11 cellular contexts compared by ENCODE assay signal in genomic region chr13:97255515-97255999, GRCh38. TPM values are rescaled to one million over a fixed set of nuclear protein-coding genes. Genes with fewer than 3 reads are reported as not detected.
DNase-seq lines count a peak whose midpoint lies in the region; ATAC-seq and TF ChIP-seq lines count a peak whose summit lies in the region.
"Had no signal": no experiment of that assay in that cellular context is flagged by ENCODE, and none has a peak within 500 bp of the region (broad histone marks: within the 10 kb centered on the region; RNA-seq: fewer than 3 reads in every experiment).

No MANE protein-coding gene starts in this region.

- H3K36me3 Mint-ChIP-seq in CD8-positive, alpha-beta T cell: peaks cover 32% of the 10 kb centered on the region

- 36 to 42% (median 40%) methylated on average over 3 of the region's 3 CpGs for WGBS in adrenal gland, 4 donors
- WGBS in right lobe of liver (ENCODE audit: insufficient coverage, low coverage, low lambda C conversion rate, missing lambda C conversion rate): 20% methylated on average over 3 of the region's 3 CpGs

- H3K27me3 Mint-ChIP-seq in CD8-positive, alpha-beta T cell (ENCODE audit: low read depth): no peaks in the 10 kb centered on the region
- H3K27me3 Mint-ChIP-seq: CD4-positive, CD25-positive, alpha-beta regulatory T cell had no signal

- TF ChIP-seq CTCF in right atrium auricular region (IDR thresholded peaks at IDR 0.05) (no peak), adrenal gland (IDR thresholded peaks at IDR 0.05) (no peak), right lobe of liver (IDR thresholded peaks at IDR 0.05) (no peak), upper lobe of right lung (IDR thresholded peaks at IDR 0.05) (no peak)
- TF ChIP-seq CTCF in CD8-positive, alpha-beta T cell (IDR thresholded peaks at IDR 0.05): no peak

- ATAC-seq in Right ventricle myocardium inferior: no peak
- peak in 3 of 4 donors; percentile 2 to 13 (median 8) for ATAC-seq in right lobe of liver
- no peak for ATAC-seq in upper lobe of right lung
- ATAC-seq in esophagus mucosa: no peak
- no peak for ATAC-seq in HG03025 (IDR thresholded peaks at IDR 0.05; ENCODE audit: low FRiP score, unreplicated experiment)
- ATAC-seq in CD8-positive, alpha-beta T cell: no peak

- DNase-seq in right atrium auricular region (ENCODE audit: low spot score) (no peak), Right ventricle myocardium inferior (ENCODE audit: missing footprints) (no peak), adrenal gland (no peak), right lobe of liver (no peak), upper lobe of right lung (no peak)
- no peak for DNase-seq in CD8-positive, alpha-beta T cell
- DNase-seq: CD4-positive, CD25-positive, alpha-beta regulatory T cell; NCI-H146 had no signal

- POLR2A ChIA-PET in CD8-positive, alpha-beta T cell (lab: Charles Lee): no interaction called here

- H3K27ac Mint-ChIP-seq in CD8-positive, alpha-beta T cell: no peak overlapping the region
- H3K27ac Mint-ChIP-seq: CD4-positive, CD25-positive, alpha-beta regulatory T cell had no signal

- H3K4me3 ChIP-seq in right atrium auricular region: no peak overlapping the region
- H3K4me3 ChIP-seq in adrenal gland: no peak overlapping the region
- no peak overlapping the region for H3K4me3 ChIP-seq in right lobe of liver
- H3K4me3 ChIP-seq in upper lobe of right lung: no peak overlapping the region
- H3K4me3 ChIP-seq in CD8-positive, alpha-beta T cell (ENCODE audit: low read depth, low read length): no peak overlapping the region
- H3K4me3 ChIP-seq: SK-N-MC had no signal

- H3K36me3 ChIP-seq in right atrium auricular region: no peaks in the 10 kb centered on the region
- H3K36me3 ChIP-seq in adrenal gland (replicated peaks in 1 of 2): no peaks in the 10 kb centered on the region
- no peaks in the 10 kb centered on the region for H3K36me3 ChIP-seq in right lobe of liver
- H3K36me3 ChIP-seq in upper lobe of right lung: no peaks in the 10 kb centered on the region
- H3K36me3 ChIP-seq in CD8-positive, alpha-beta T cell (ENCODE audit: insufficient read depth, low read length): no peaks in the 10 kb centered on the region

- CTCF ChIA-PET in CD8-positive, alpha-beta T cell (lab: Charles Lee): interaction anchor here (1.6 kb wide), 1 partner anchor 146 kb away, joined by 4 read pairs; no protein-coding TSS in a partner anchor

- no peak overlapping the region for H3K4me3 Mint-ChIP-seq in CD8-positive, alpha-beta T cell

- H3K4me1 ChIP-seq in right atrium auricular region (peaks cover 0 to 76% of the 10 kb centered on the region in 2 donors), adrenal gland (replicated peaks in 1 of 2) (peaks cover 61 to 95% of the 10 kb centered on the region in 2 donors), right lobe of liver (peaks cover 0 to 68% (median 34%) of the 10 kb centered on the region in 4 donors), upper lobe of right lung (peaks cover 66% of the 10 kb centered on the region)
- H3K4me1 ChIP-seq in CD8-positive, alpha-beta T cell (ENCODE audit: insufficient read depth, low read length): peaks cover 6% of the 10 kb centered on the region

- H3K27me3 ChIP-seq in right atrium auricular region (no peaks in the 10 kb centered on the region), adrenal gland (no peaks in the 10 kb centered on the region), right lobe of liver (no peaks in the 10 kb centered on the region), upper lobe of right lung (no peaks in the 10 kb centered on the region)
- no peaks in the 10 kb centered on the region for H3K27me3 ChIP-seq in CD8-positive, alpha-beta T cell (ENCODE audit: insufficient read depth, low read length)

- H3K9me3 ChIP-seq in right atrium auricular region (no peaks in the 10 kb centered on the region), adrenal gland (replicated peaks in 1 of 3) (no peaks in the 10 kb centered on the region), right lobe of liver (no peaks in the 10 kb centered on the region), upper lobe of right lung (no peaks in the 10 kb centered on the region)
- H3K9me3 ChIP-seq in CD8-positive, alpha-beta T cell (ENCODE audit: low read length): no peaks in the 10 kb centered on the region

- no peaks in the 10 kb centered on the region for H3K9me3 Mint-ChIP-seq in CD8-positive, alpha-beta T cell
- H3K9me3 Mint-ChIP-seq: CD4-positive, CD25-positive, alpha-beta regulatory T cell had no signal

- intact Hi-C loops in Right ventricle myocardium inferior (cut with DNase I) (no loop called here), adrenal gland (cut with DNase I) (no loop called here), right lobe of liver (cut with DNase I) (no loop called here), upper lobe of right lung (cut with DNase I) (no loop called here)
- intact Hi-C loops in CD8-positive, alpha-beta T cell (cut with DNase I, micrococcal nuclease): no loop called here

- peaks cover 57% of the 10 kb centered on the region for H3K4me1 Mint-ChIP-seq in CD8-positive, alpha-beta T cell (ENCODE audit: low read depth)

- H3K27ac ChIP-seq in right atrium auricular region: peak overlapping the region; percentile 70 to 75
- H3K27ac ChIP-seq in adrenal gland: peak overlapping the region; percentile 81 to 95 (median 89)
- H3K27ac ChIP-seq in right lobe of liver: peak overlapping the region; percentile 67 to 93 (median 90)
- peak overlapping the region; percentile 24 for H3K27ac ChIP-seq in upper lobe of right lung
- no peak overlapping the region for H3K27ac ChIP-seq in CD8-positive, alpha-beta T cell (ENCODE audit: low read depth, low read length)
- H3K27ac ChIP-seq: SK-N-MC had no signal

- no peak for TF ChIP-seq POLR2A in adrenal gland (IDR thresholded peaks at IDR 0.05)
- TF ChIP-seq POLR2A in right lobe of liver (IDR thresholded peaks at IDR 0.05): peak; percentile 41

RNA-seq across cellular contexts. Expression of gene MBNL2, which starts 33.4 kb away (rescaled TPM):
- total RNA-seq in right atrium auricular region (10 to 100 TPM; 62.0 to 81.6 TPM), Right ventricle myocardium inferior (69.1 TPM), adrenal gland (100 to 1,000 TPM; 102 to 250 (median 163) TPM), right lobe of liver (100 to 1,000 TPM in 3 of 6 experiments, 10 to 100 TPM in 3; 30.3 to 135 (median 81.5) TPM), upper lobe of right lung (60.6 TPM), esophagus mucosa (28.1 TPM)
- 100 to 1,000 TPM in 1 of 3 donors, 10 to 100 TPM in 2; 29.2 to 119 (median 40.2) TPM for polyA plus RNA-seq in adrenal gland
- total RNA-seq in CD8-positive, alpha-beta T cell: 10 to 100 TPM; 31.2 to 33.2 TPM

Comparison
In these comparisons a context has a peak if more than half of its experiments do, and no peak if none do; other contexts are left out.
1. ATAC-seq: peak in right lobe of liver (3 of 4); none in Right ventricle myocardium inferior (single experiment), upper lobe of right lung (single experiment), esophagus mucosa (single experiment), HG03025 (single experiment) and CD8-positive, alpha-beta T cell (single experiment).